In genomic region chr5:177476531-177477233, GRCh38 we compare ENCODE assay signal across 12 cellular contexts. TPM values are rescaled to one million over a fixed set of nuclear protein-coding genes. Genes with fewer than 3 reads are reported as not detected.
DNase-seq lines count a peak whose midpoint lies in the region; ATAC-seq, FAIRE-seq and TF ChIP-seq lines count a peak whose summit lies in the region.
"Had no signal": no experiment of that assay in that cellular context is flagged by ENCODE, and none has a peak within 500 bp of the region (broad histone marks: within the 10 kb centered on the region; RNA-seq: fewer than 3 reads in every experiment).

No MANE protein-coding gene starts in this region.

- no peak overlapping the region for H3K4me3 ChIP-seq in GM23248
- H3K4me3 ChIP-seq in astrocyte (ENCODE audit: insufficient read depth, low read depth, low read length): no peak overlapping the region
- H3K4me3 ChIP-seq: upper lobe of left lung had no signal

- H3K9ac ChIP-seq in GM23248 (no peak overlapping the region), astrocyte (ENCODE audit: low read length) (no peak overlapping the region)

- H3K4me1 ChIP-seq in GM23248 (ENCODE audit: insufficient read depth): peaks cover 33% of the 10 kb centered on the region
- peaks cover 37% of the 10 kb centered on the region for H3K4me1 ChIP-seq in astrocyte (ENCODE audit: insufficient read depth, low read length)

- H4K20me1 ChIP-seq in GM23248 (ENCODE audit: insufficient read depth): no peaks in the 10 kb centered on the region
- peaks cover 42% of the 10 kb centered on the region for H4K20me1 ChIP-seq in astrocyte (ENCODE audit: insufficient read depth, low read length)

- DNase-seq in GM23248 (peak; percentile 70), astrocyte (ENCODE audit: low read depth) (peak; percentile 74), NCI-H82 treated with DMSO at 0.1 percent for 48 hours (lab: John Stamatoyannopoulos, UW; ENCODE audit: unreplicated experiment) (no peak), SKM-1 (lab: John Stamatoyannopoulos, UW; ENCODE audit: unreplicated experiment) (no peak)
- DNase-seq: activated gamma-delta T cell; foreskin melanocyte; NCI-H524 treated with DMSO at 0.1 percent for 48 hours; stimulated activated CD4-positive, alpha-beta T cell treated with anti-CD3 and anti-CD28 coated beads, Interleukin-2, amount 100 ng/mL, for 24 hours; T-helper 2 cell had no signal

- H3K9me3 ChIP-seq in GM23248 (ENCODE audit: low read depth): no peaks in the 10 kb centered on the region
- H3K9me3 ChIP-seq in astrocyte (ENCODE audit: insufficient read depth, low read depth, low read length): no peaks in the 10 kb centered on the region
- H3K9me3 ChIP-seq: upper lobe of left lung had no signal

- no peak overlapping the region for H2AFZ ChIP-seq in GM23248
- no peak overlapping the region for H2AFZ ChIP-seq in astrocyte (ENCODE audit: low read depth, low read length)

- in situ Hi-C loops in GM23248 (cut with MboI): no loop called here

- TF ChIP-seq CTCF in astrocyte (IDR thresholded peaks at IDR 0.05; ENCODE audit: insufficient read depth, low read depth, low read length) (no peak), nephron (IDR thresholded peaks at IDR 0.05; ENCODE audit: unreplicated experiment in 3 of 3) (no peak)

- H3K4me2 ChIP-seq in GM23248 (ENCODE audit: unreplicated experiment) (no peak overlapping the region), astrocyte (ENCODE audit: low read length) (no peak overlapping the region)

- H3K4me3 Mint-ChIP-seq in astrocyte (ENCODE audit: unreplicated experiment) (no peak overlapping the region), nephron (peak overlapping the region; percentile 20 to 78 (median 55))

- H3K27me3 ChIP-seq in GM23248 (replicated peaks; ENCODE audit: insufficient read depth) (no peaks in the 10 kb centered on the region), astrocyte (ENCODE audit: insufficient read depth, low read length) (no peaks in the 10 kb centered on the region)

- 72 to 81% methylated on average over 16 to 18 of the region's 18 CpGs for WGBS in GM23248 (ENCODE audit: low coverage in 1 of 2, low lambda C conversion rate in 2 of 2, missing lambda C conversion rate in 2 of 2), 2 experiments

- H3K36me3 ChIP-seq in GM23248 (ENCODE audit: low read depth): no peaks in the 10 kb centered on the region
- no peaks in the 10 kb centered on the region for H3K36me3 ChIP-seq in astrocyte (ENCODE audit: insufficient read depth, low read length)

- FAIRE-seq in astrocyte (lab: Jason Lieb, UNC): no peak

- no peaks in the 10 kb centered on the region for H3K9me2 ChIP-seq in GM23248 (ENCODE audit: insufficient read depth)

- H3K79me2 ChIP-seq in GM23248 (ENCODE audit: insufficient read depth) (peaks cover 13% of the 10 kb centered on the region), astrocyte (ENCODE audit: insufficient read depth, low read length) (peaks cover 14% of the 10 kb centered on the region)

- no peaks in the 10 kb centered on the region for H3K9me3 Mint-ChIP-seq in astrocyte (ENCODE audit: unreplicated experiment)
- no peaks in the 10 kb centered on the region for H3K9me3 Mint-ChIP-seq in nephron

- peak overlapping the region; percentile 67; the same call in 1 of the 2 replicates for H3K27ac ChIP-seq in GM23248
- H3K27ac ChIP-seq in astrocyte (ENCODE audit: low read depth, low read length): no peak overlapping the region

- peaks cover 57% of the 10 kb centered on the region for H3F3A ChIP-seq in GM23248 (ENCODE audit: insufficient read depth)

- H3K27ac Mint-ChIP-seq in astrocyte (ENCODE audit: unreplicated experiment): peak overlapping the region; percentile 92
- peak overlapping the region; percentile 12 to 75 (median 72) for H3K27ac Mint-ChIP-seq in nephron

- H3K4me1 Mint-ChIP-seq in astrocyte (ENCODE audit: low read depth, unreplicated experiment) (peaks cover 49% of the 10 kb centered on the region), nephron (peaks cover 51% of the 10 kb centered on the region)

- H3K27me3 Mint-ChIP-seq in astrocyte (ENCODE audit: low read depth, unreplicated experiment): no peaks in the 10 kb centered on the region
- H3K27me3 Mint-ChIP-seq in nephron (ENCODE audit: low read depth): peaks cover 3% of the 10 kb centered on the region

- peaks cover 6% of the 10 kb centered on the region for H3K36me3 Mint-ChIP-seq in astrocyte (ENCODE audit: low read depth, unreplicated experiment)
- peaks cover 5% of the 10 kb centered on the region for H3K36me3 Mint-ChIP-seq in nephron (ENCODE audit: low read depth)

- no peak for ATAC-seq in HG03354 (IDR thresholded peaks at IDR 0.05; ENCODE audit: poor library complexity, severe bottlenecking, unreplicated experiment)

RNA-seq across cellular contexts. Expression of gene DBN1, which starts 3.2 kb away (rescaled TPM):
- total RNA-seq in GM23248 (2014; rRNA removed; shearing (Covaris generic)): 224 and 257 TPM in 2 replicates
- polyA plus RNA-seq in GM23248 (2016; fragmentation: Nextera tagmentation; extraction: Ambion mirVana): 160 and 163 TPM in 2 replicates
- 350 and 371 TPM in 2 replicates for total RNA-seq in astrocyte

RNA-seq across cellular contexts. Expression of gene PDLIM7, which starts 20.7 kb away (rescaled TPM):
- 320 and 357 TPM in 2 replicates for total RNA-seq in GM23248 (2014; rRNA removed; shearing (Covaris generic))
- 551 and 556 TPM in 2 replicates for polyA plus RNA-seq in GM23248 (2016; fragmentation: Nextera tagmentation; extraction: Ambion mirVana)
- total RNA-seq in astrocyte: 590 and 591 TPM in 2 replicates

RNA-seq across cellular contexts. Expression of gene PRR7, which starts 30.1 kb away (rescaled TPM):
- 23.9 and 24.8 TPM in 2 replicates for total RNA-seq in GM23248 (2014; rRNA removed; shearing (Covaris generic))
- polyA plus RNA-seq in GM23248 (2016; fragmentation: Nextera tagmentation; extraction: Ambion mirVana): 10.5 and 11.1 TPM in 2 replicates
- total RNA-seq in astrocyte: 9.9 TPM in 2 replicates

RNA-seq across cellular contexts. Expression of gene DOK3, which starts 32.9 kb away (rescaled TPM):
- 0.25 and 0.97 TPM in 2 replicates for total RNA-seq in GM23248 (2014; rRNA removed; shearing (Covaris generic))
- 0.76 and 0.80 TPM in 2 replicates for polyA plus RNA-seq in GM23248 (2016; fragmentation: Nextera tagmentation; extraction: Ambion mirVana)
- 15.6 and 16.3 TPM in 2 replicates for total RNA-seq in astrocyte

RNA-seq across cellular contexts. Expression of gene DDX41, which starts 40.1 kb away (rescaled TPM):
- total RNA-seq in GM23248 (2014; rRNA removed; shearing (Covaris generic)): 78.5 and 117 TPM in 2 replicates
- polyA plus RNA-seq in GM23248 (2016; fragmentation: Nextera tagmentation; extraction: Ambion mirVana): 63.0 and 67.9 TPM in 2 replicates
- total RNA-seq in astrocyte: 92.5 and 99.5 TPM in 2 replicates

Comparison
In these comparisons a context has a peak if more than half of its experiments do, and no peak if none do; other contexts are left out.
1. DNase-seq: peak in GM23248 (single experiment) and astrocyte (single experiment); none in NCI-H82 treated with DMSO at 0.1 percent for 48 hours (single experiment) and SKM-1 (single experiment).